6 cellular contexts compared by ENCODE assay signal in the genomic region with DNA sequence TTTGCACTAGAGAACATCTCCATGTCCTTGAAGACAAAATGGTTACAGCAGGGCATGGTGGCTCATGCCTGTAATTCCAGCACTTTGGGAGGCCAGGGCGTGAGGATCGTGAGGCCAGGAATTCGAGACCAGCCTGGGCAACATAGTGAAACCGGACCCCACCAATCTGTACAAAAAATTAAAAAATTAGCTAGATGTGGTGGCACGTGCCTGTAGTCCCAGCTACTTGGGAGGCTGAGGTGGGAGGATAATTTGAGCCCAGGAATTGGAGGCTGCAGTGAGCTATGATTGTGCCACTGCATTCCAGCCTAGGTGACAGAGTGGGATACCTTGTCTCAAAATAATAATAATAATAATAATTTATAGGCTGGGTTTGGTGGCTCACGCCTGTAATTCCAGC. TPM values are rescaled to one million over a fixed set of nuclear protein-coding genes. Genes with fewer than 3 reads are reported as not detected.
DNase-seq lines count a peak whose midpoint lies in the region; ATAC-seq and TF ChIP-seq lines count a peak whose summit lies in the region.
"Not testable (repeated sequence)": the region's sequence is repeated elsewhere in the genome, so short reads cannot be mapped to it uniquely, and the experiment has no call there.
"Had no signal": no experiment of that assay in that cellular context is flagged by ENCODE, and none has a peak within 500 bp of the region (broad histone marks: within the 10 kb centered on the region; RNA-seq: fewer than 3 reads in every experiment).

No MANE protein-coding gene starts in this region.

- peak overlapping the region; percentile 83 for H3K4me3 ChIP-seq in GM12864 (ENCODE audit: low read depth, low read length)

- not testable (repeated sequence) for ATAC-seq in Right ventricle myocardium inferior

- not testable (repeated sequence) for DNase-seq in GM12864 (ENCODE audit: low read depth)
- DNase-seq in Right ventricle myocardium inferior (ENCODE audit: missing footprints) = peak; percentile 31

- not testable (repeated sequence) for TF ChIP-seq CTCF in GM12864 (IDR thresholded peaks at IDR 0.05; ENCODE audit: low read depth, low read length, missing control alignments)

- intact Hi-C loops in Right ventricle myocardium inferior (cut with DNase I) = not testable (repeated sequence)

RNA-seq across cellular contexts. Expression of a gene that starts 0.9 kb away (rescaled TPM):
- 0.73 TPM for total RNA-seq in Right ventricle myocardium inferior
- total RNA-seq: CD8-positive, alpha-beta T cell; HT-29; SK-MEL-5 had no signal

RNA-seq across cellular contexts. Expression of a gene that starts 16.6 kb away (rescaled TPM):
- total RNA-seq in Right ventricle myocardium inferior = 9.2 TPM

RNA-seq across cellular contexts. Expression of a gene that starts 47.7 kb away (rescaled TPM):
- total RNA-seq in Right ventricle myocardium inferior = 0.19 TPM

RNA-seq across cellular contexts. Expression of a gene that starts 47.9 kb away (rescaled TPM):
- 10.4 TPM for total RNA-seq in Right ventricle myocardium inferior

RNA-seq across cellular contexts. Expression of a gene that starts 48.8 kb away (rescaled TPM):
- total RNA-seq in Right ventricle myocardium inferior = not detected
- total RNA-seq: Right ventricle myocardium superior had no signal
